ENCODE assay signal across 8 cellular contexts in genomic region chr5:34658023-34658422, GRCh38. TPM values are rescaled to one million over a fixed set of nuclear protein-coding genes. Genes with fewer than 3 reads are reported as not detected.
DNase-seq lines count a peak whose midpoint lies in the region; ATAC-seq and TF ChIP-seq lines count a peak whose summit lies in the region.

No MANE protein-coding gene starts in this region.

- TF ChIP-seq CTCF in AG10803 (conservative IDR thresholded peaks at IDR 0.05; ENCODE audit: low read length) (peak; percentile 8; the same call in 1 of the 2 replicates), HFFc6 (IDR thresholded peaks at IDR 0.05) (peak; percentile 48), MCF 10A (IDR thresholded peaks at IDR 0.05; ENCODE audit: unreplicated experiment) (no peak), mesothelial cell of epicardium (IDR thresholded peaks at IDR 0.05; ENCODE audit: unreplicated experiment) (no peak)

- intact Hi-C loops in MCF 10A (cut with micrococcal nuclease), result loop anchor here (10.0 kb wide), 1 partner anchor 177 kb away; the partner anchor contains the start of gene TTC23L

- H3K9me3 Mint-ChIP-seq in HFFc6 (no peaks in the 10 kb centered on the region), MCF 10A (ENCODE audit: unreplicated experiment) (no peaks in the 10 kb centered on the region), mesothelial cell of epicardium (no peaks in the 10 kb centered on the region)

- ATAC-seq in HG02642 (IDR thresholded peaks at IDR 0.05; ENCODE audit: poor library complexity, unreplicated experiment) (no peak), HG02610 (IDR thresholded peaks at IDR 0.05; ENCODE audit: unreplicated experiment) (no peak), GM19023 (IDR thresholded peaks at IDR 0.05; ENCODE audit: unreplicated experiment) (no peak)

- H3K4me3 Mint-ChIP-seq in HFFc6, result peak overlapping the region; percentile 93
- H3K4me3 Mint-ChIP-seq in MCF 10A (ENCODE audit: unreplicated experiment), result peak overlapping the region; percentile 73
- peak overlapping the region; percentile 89 for H3K4me3 Mint-ChIP-seq in mesothelial cell of epicardium

- TSS peak; percentile 26 for BruUV-seq in MCF 10A (replicated peaks; lab: Mats Ljungman, UMichigan)

- DNase-seq in AG10803 (ENCODE audit: low read depth) (peak; percentile 44), HFFc6 (no peak), MCF 10A (ENCODE audit: unreplicated experiment) (peak; percentile 4), mesothelial cell of epicardium (ENCODE audit: low spot score in 2 of 2, unreplicated experiment in 2 of 2) (no peak), NCI-H187 (lab: John Stamatoyannopoulos, UW) (no peak)

- H3K27me3 Mint-ChIP-seq in HFFc6 (ENCODE audit: insufficient read depth), result peaks cover 8% of the 10 kb centered on the region
- H3K27me3 Mint-ChIP-seq in MCF 10A (ENCODE audit: insufficient read depth, unreplicated experiment), result no peaks in the 10 kb centered on the region
- no peaks in the 10 kb centered on the region for H3K27me3 Mint-ChIP-seq in mesothelial cell of epicardium (ENCODE audit: low read depth)

- H3K27ac Mint-ChIP-seq in HFFc6 (peak overlapping the region; percentile 89), MCF 10A (ENCODE audit: low read depth, unreplicated experiment) (peak overlapping the region; percentile 57), mesothelial cell of epicardium (peak overlapping the region; percentile 57)

- H3K4me1 Mint-ChIP-seq in HFFc6 (ENCODE audit: low read depth) (peaks cover 71% of the 10 kb centered on the region), MCF 10A (ENCODE audit: insufficient read depth, unreplicated experiment) (peaks cover 15% of the 10 kb centered on the region), mesothelial cell of epicardium (peaks cover 38% of the 10 kb centered on the region)

- peaks cover 30% of the 10 kb centered on the region for H3K36me3 Mint-ChIP-seq in HFFc6 (ENCODE audit: low read depth)
- no peaks in the 10 kb centered on the region for H3K36me3 Mint-ChIP-seq in MCF 10A (ENCODE audit: insufficient read depth, unreplicated experiment)
- H3K36me3 Mint-ChIP-seq in mesothelial cell of epicardium, result peaks cover 12% of the 10 kb centered on the region

- peak overlapping the region; percentile 88 for H3K4me3 ChIP-seq in AG10803 (ENCODE audit: low read length)

- CTCF ChIA-PET in MCF 10A (lab: Yijun Ruan, JAX), result interaction anchor here (0.5 to 1.2 kb wide), 4 partner anchors 30 to 473 kb away, joined by 3 read pairs; no protein-coding TSS in a partner anchor

- POLR2A ChIA-PET in MCF 10A (lab: Yijun Ruan, JAX), result interaction anchor here (1.1 to 2.7 kb wide), 4 partner anchors 31 to 181 kb away, joined by 3 to 6 read pairs (median 4); partner anchors contain the start of gene TTC23L

RNA-seq across cellular contexts. Expression of gene RAI14, which starts 1.9 kb away (rescaled TPM):
- 100 to 1,000 TPM; 256 to 360 (median 323) TPM for total RNA-seq in HFFc6 (2021; fragmentation: NEBNext Ultra II Directional; extraction: Animal tissue kit (Norgen Biotek cat#: 25700))
- total RNA-seq in MCF 10A (2022), result 47.6 and 47.9 TPM in 2 replicates
- 117 to 134 TPM (median 120 TPM) in 3 replicates for total RNA-seq in mesothelial cell of epicardium

Comparison
In these comparisons a context has a peak if more than half of its experiments do, and no peak if none do; other contexts are left out.
1. DNase-seq: peak in AG10803 (single experiment) and MCF 10A (single experiment); none in HFFc6 (single experiment), mesothelial cell of epicardium (0 of 2) and NCI-H187 (0 of 2).
2. CTCF ChIP-seq: peak in AG10803 (single experiment) and HFFc6 (single experiment); none in MCF 10A (single experiment) and mesothelial cell of epicardium (single experiment).
3. Peak in every context shown above with its lines, with median percentiles within 50 percentile points of each other: H3K27ac Mint-ChIP-seq and H3K4me3 Mint-ChIP-seq.